24 cellular contexts compared by ENCODE assay signal in genomic region chr7:38694326-38694725, GRCh38.
DNase-seq lines count a peak whose midpoint lies in the region; ATAC-seq, FAIRE-seq and TF ChIP-seq lines count a peak whose summit lies in the region.
"Had no signal": no experiment of that assay in that cellular context is flagged by ENCODE, and none has a peak within 500 bp of the region (broad histone marks: within the 10 kb centered on the region; RNA-seq: fewer than 3 reads in every experiment).

No MANE protein-coding gene starts in this region.

- H3K27ac Mint-ChIP-seq in Calu3 (ENCODE audit: unreplicated experiment), result no peak overlapping the region
- H3K27ac Mint-ChIP-seq: CD4-positive, alpha-beta T cell; GM23338; T-helper 1 cell treated with Interleukin-12 subunit alpha and Interleukin-12 subunit beta and Interleukin-4 antibody, amounts not matched to agents 30 μg/mL and 1 μg/mL, for 36 hours had no signal

- peaks cover 9% of the 10 kb centered on the region for H3K27me3 Mint-ChIP-seq in Calu3 (ENCODE audit: unreplicated experiment)

- no peak overlapping the region for H3K4me3 ChIP-seq in OCI-LY3 (ENCODE audit: low read length)
- no peak overlapping the region for H3K4me3 ChIP-seq in GM12878
- H3K4me3 ChIP-seq: GM23338 had no signal

- no peak overlapping the region for H3K27ac ChIP-seq in OCI-LY3 (ENCODE audit: low read length)
- H3K27ac ChIP-seq in GM12878 (ENCODE audit: control insufficient read depth, insufficient read depth), result no peak overlapping the region
- H3K27ac ChIP-seq: RWPE1 had no signal

- H2AFZ ChIP-seq in OCI-LY3 (ENCODE audit: low read depth, low read length), result no peak overlapping the region
- no peak overlapping the region for H2AFZ ChIP-seq in GM12878 (ENCODE audit: control insufficient read depth, low read depth, low read length)
- H2AFZ ChIP-seq: GM23338 had no signal

- SMC1A ChIA-PET in GM12878 (lab: Charles Lee; ENCODE audit: uncharacterized antibody, unreplicated experiment), result interaction anchor here (0.6 to 0.7 kb wide), 2 partner anchors 88 to 375 kb away, joined by 3 to 4 read pairs; no protein-coding TSS in a partner anchor

- ATAC-seq in HG02870 (IDR thresholded peaks at IDR 0.05; ENCODE audit: unreplicated experiment) (peak; percentile 47), GM12878 (no peak), GM18909 (IDR thresholded peaks at IDR 0.05; ENCODE audit: poor library complexity, unreplicated experiment) (no peak), GM21576 (IDR thresholded peaks at IDR 0.05; ENCODE audit: unreplicated experiment) (no peak), HG03280 (IDR thresholded peaks at IDR 0.05; ENCODE audit: unreplicated experiment) (no peak)
- ATAC-seq: GM23338, HCT116, PC-3, SK-N-SH treated with all-trans-retinoic acid at 6 μM for 48 hours had no signal

- no peak for TF ChIP-seq RAD21 in GM12878 (IDR thresholded peaks at IDR 0.05; ENCODE audit: insufficient read depth, low read depth, low read length)

- H3K4me1 ChIP-seq in OCI-LY3 (ENCODE audit: low read length) (peaks cover 8% of the 10 kb centered on the region), GM12878 (ENCODE audit: control insufficient read depth, insufficient read depth, low read length) (no peaks in the 10 kb centered on the region)
- H3K4me1 ChIP-seq: Caco-2 had no signal

- in situ Hi-C loops in GM12878 (cut with MboI), result no loop called here

- no peaks in the 10 kb centered on the region for H4K20me1 ChIP-seq in OCI-LY3 (ENCODE audit: insufficient read depth, low read length)
- H4K20me1 ChIP-seq in GM12878 (ENCODE audit: control insufficient read depth, insufficient read depth), result no peaks in the 10 kb centered on the region

- CTCF ChIA-PET in GM10248 (lab: Yijun Ruan, JAX), result no interaction called here
- CTCF ChIA-PET in GM12878 (lab: Yijun Ruan, JAX), result no interaction called here
- CTCF ChIA-PET in Calu3 (lab: Charles Lee), result no interaction called here

- no TSS peak for BruUV-seq in GM12878 (replicated peaks; lab: Mats Ljungman, UMichigan)
- no TSS peak for BruUV-seq in Calu3 (replicated peaks; lab: Mats Ljungman, UMichigan)

- RAD21 ChIA-PET in GM12878 (lab: Charles Lee; ENCODE audit: unreplicated experiment), result no interaction called here

- POLR2A ChIA-PET in GM10248 (lab: Yijun Ruan, JAX), result no interaction called here
- POLR2A ChIA-PET in GM12878 (lab: Charles Lee), result interaction anchor here (0.7 kb wide), 1 partner anchor 201 kb away, joined by 3 read pairs; no protein-coding TSS in a partner anchor

- 16% methylated on average over 3 of the region's 3 CpGs for WGBS in GM12878 (ENCODE audit: insufficient coverage, insufficient replicate concordance, low lambda C conversion rate, missing lambda C conversion rate)

- H3K4me3 Mint-ChIP-seq in Calu3 (ENCODE audit: low read depth, unreplicated experiment), result no peak overlapping the region
- H3K4me3 Mint-ChIP-seq: CD4-positive, alpha-beta T cell; GM23338; T-helper 1 cell treated with Interleukin-12 subunit alpha and Interleukin-12 subunit beta and Interleukin-4 antibody, amounts not matched to agents 30 μg/mL and 1 μg/mL, for 36 hours had no signal

- no peaks in the 10 kb centered on the region for H3K27me3 ChIP-seq in OCI-LY3 (ENCODE audit: low read depth, low read length)
- no peaks in the 10 kb centered on the region for H3K27me3 ChIP-seq in GM12878 (replicated peaks in 1 of 2; ENCODE audit: control insufficient read depth in 2 of 2, insufficient read depth in 2 of 2, low read length in 1 of 2)

- intact Hi-C loops in GM12878 (cut with micrococcal nuclease; ENCODE audit: unreplicated experiment) (no loop called here), Calu3 (cut with micrococcal nuclease; ENCODE audit: unreplicated experiment) (no loop called here)

- H3K79me2 ChIP-seq in OCI-LY3 (ENCODE audit: low read length), result no peaks in the 10 kb centered on the region
- H3K79me2 ChIP-seq in GM12878 (ENCODE audit: control insufficient read depth, insufficient read depth, low read length), result no peaks in the 10 kb centered on the region

- H3K9ac ChIP-seq in OCI-LY3 (ENCODE audit: low read length) (0 out of 2 replicates have a peak overlapping the region, but pooled peaks have one; percentile 2), GM12878 (ENCODE audit: control insufficient read depth, insufficient read depth, low read length) (no peak overlapping the region)

- H3K4me2 ChIP-seq in OCI-LY3 (ENCODE audit: low read length) (peak overlapping the region; percentile 48), GM12878 (ENCODE audit: control insufficient read depth, insufficient read depth) (no peak overlapping the region)
- H3K4me2 ChIP-seq: GM23338 had no signal

- no peak for FAIRE-seq in GM12878 (lab: Jason Lieb, UNC)
- FAIRE-seq: A204.1 had no signal

- no peaks in the 10 kb centered on the region for H3K36me3 Mint-ChIP-seq in Calu3 (ENCODE audit: insufficient read depth, unreplicated experiment)

- TF ChIP-seq CTCF in GM10248 (IDR thresholded peaks at IDR 0.05; ENCODE audit: control extremely low read depth, extremely low read depth, low read depth, missing control alignments) (no peak), OCI-LY3 (IDR thresholded peaks at IDR 0.05; ENCODE audit: low read depth, low read length) (no peak), GM12878 (IDR thresholded peaks at IDR 0.05 in 2 of 3, conservative IDR thresholded peaks at IDR 0.05 in 1 of 3; ENCODE audit: control insufficient read depth in 2 of 3, extremely low read depth in 1 of 3, insufficient read depth in 1 of 3, low read depth in 3 of 3, low read length in 3 of 3) (no peak), Calu3 (IDR thresholded peaks at IDR 0.05; ENCODE audit: unreplicated experiment) (no peak)

- H3K9me3 ChIP-seq in OCI-LY3 (ENCODE audit: insufficient read depth, low read length) (no peaks in the 10 kb centered on the region), GM12878 (replicated peaks; ENCODE audit: control insufficient read depth, insufficient read depth, low read length) (no peaks in the 10 kb centered on the region)
- H3K9me3 ChIP-seq: Caco-2 had no signal

- H3K36me3 ChIP-seq in OCI-LY3 (replicated peaks; ENCODE audit: low read depth, low read length) (no peaks in the 10 kb centered on the region), GM12878 (ENCODE audit: control insufficient read depth in 2 of 2, insufficient read depth in 2 of 2, low read length in 1 of 2) (no peaks in the 10 kb centered on the region)

- no peaks in the 10 kb centered on the region for H3K9me3 Mint-ChIP-seq in Calu3 (ENCODE audit: low read depth, unreplicated experiment)
- H3K9me3 Mint-ChIP-seq: CD4-positive, alpha-beta T cell had no signal

- DNase-seq in GM10248 (ENCODE audit: extremely low spot score), result peak; percentile 23
- DNase-seq in GM12878 (ENCODE audit: low read depth, low spot score), result no peak
- DNase-seq in Calu3, result no peak
- DNase-seq: Caco-2; CD4-positive, alpha-beta T cell; DMS153; GDM1; NCI-H1092 treated with DMSO at 0.1 percent for 48 hours; NCI-H1694; NCI-H748 treated with DMSO at 0.1 percent for 48 hours; NK-92 treated with Interleukin-12 subunit alpha and Interleukin-12 subunit beta, amount 100 ng/mL, for 24 hours; PC-3; SIG-M5 had no signal

- H3K4me1 Mint-ChIP-seq in Calu3 (ENCODE audit: low read depth, unreplicated experiment), result no peaks in the 10 kb centered on the region
- H3K4me1 Mint-ChIP-seq: GM23338 had no signal

- no peak for TF ChIP-seq EP300 in GM12878 (IDR thresholded peaks at IDR 0.05; ENCODE audit: borderline replicate concordance in 1 of 2, control insufficient read depth in 1 of 2, low read depth in 2 of 2, low read length in 2 of 2)

- TF ChIP-seq POLR2A in GM12878 (IDR thresholded peaks at IDR 0.05; ENCODE audit: low read depth, low read length), result no peak

TF ChIP-seq in GM12878, 131 proteins besides CTCF, POLR2A, EP300 and RAD21:
- TF ChIP-seq CBX5 (IDR thresholded peaks at IDR 0.05; ENCODE audit: low read depth), result no peak
- no peak for TF ChIP-seq EED (IDR thresholded peaks at IDR 0.05; ENCODE audit: low read depth)
- TF ChIP-seq FOXK2 (IDR thresholded peaks at IDR 0.05), result no peak
- peak; percentile 14; the same call in 1 of the 2 replicates for TF ChIP-seq ZNF384 (IDR thresholded peaks at IDR 0.05; ENCODE audit: borderline replicate concordance, low read depth, low read length)
- TF ChIP-seq ATF3 (IDR thresholded peaks at IDR 0.05; ENCODE audit: borderline replicate concordance, extremely low read depth, low read depth, low read length), result no peak
- TF ChIP-seq SPI1 (IDR thresholded peaks at IDR 0.05; ENCODE audit: borderline replicate concordance, insufficient read depth, low read depth, low read length), result peak; percentile 73; the same call in 1 of the 2 replicates
- no peak for TF ChIP-seq NR2F1 (conservative IDR thresholded peaks at IDR 0.05)
- TF ChIP-seq RELA (IDR thresholded peaks at IDR 0.05; ENCODE audit: borderline replicate concordance, partially characterized antibody), result no peak
- no peak for TF ChIP-seq NR2C1 (IDR thresholded peaks at IDR 0.05)
- no peak for TF ChIP-seq ZNF217 (IDR thresholded peaks at IDR 0.05)
- no peak for TF ChIP-seq HDAC6 (IDR thresholded peaks at IDR 0.05; ENCODE audit: unreplicated experiment)
